Comparison of ENCODE assay signal across 22 cellular contexts in genomic region chr1:149979972-149980548, GRCh38. TPM values are rescaled to one million over a fixed set of nuclear protein-coding genes. Genes with fewer than 3 reads are reported as not detected.
DNase-seq lines count a peak whose midpoint lies in the region; ATAC-seq and TF ChIP-seq lines count a peak whose summit lies in the region.
"Had no signal": no experiment of that assay in that cellular context is flagged by ENCODE, and none has a peak within 500 bp of the region (broad histone marks: within the 10 kb centered on the region; RNA-seq: fewer than 3 reads in every experiment).

No MANE protein-coding gene starts in this region.

- peaks cover 13% of the 10 kb centered on the region for H3K36me3 Mint-ChIP-seq in activated CD8-positive, alpha-beta memory T cell treated with anti-CD3 and anti-CD28 coated beads, Interleukin-2, amount 10 ng/mL, durations not matched to agents 7 days and 5 days

- H3K27ac ChIP-seq in PC-9 (peak overlapping the region; percentile 20; the same call in 1 of the 2 replicates), colonic mucosa (no peak overlapping the region)
- H3K27ac ChIP-seq: breast epithelium had no signal

- POLR2A ChIA-PET in PC-9 (lab: Charles Lee; ENCODE audit: unreplicated experiment): no interaction called here

- no peaks in the 10 kb centered on the region for H3K9me3 ChIP-seq in PC-9 (ENCODE audit: insufficient read depth, low read depth)
- H3K9me3 ChIP-seq in colonic mucosa: no peaks in the 10 kb centered on the region
- H3K9me3 ChIP-seq: BE2C, breast epithelium had no signal

- TF ChIP-seq CTCF in PC-9 (conservative IDR thresholded peaks at IDR 0.05) (no peak), colonic mucosa (IDR thresholded peaks at IDR 0.05) (no peak)

- CTCF ChIA-PET in activated CD8-positive, alpha-beta memory T cell treated with anti-CD3 and anti-CD28 coated beads, Interleukin-2, amount 10 ng/mL, durations not matched to agents 7 days and 5 days (lab: Charles Lee): no interaction called here
- CTCF ChIA-PET in PC-9 (lab: Charles Lee): no interaction called here

- peaks cover 5% of the 10 kb centered on the region; the same call in 1 of the 2 replicates for H3F3A ChIP-seq in PC-9 (ENCODE audit: insufficient read depth, low read depth)

- no peak for DNase-seq in activated CD8-positive, alpha-beta memory T cell treated with anti-CD3 and anti-CD28 coated beads, Interleukin-2, amount 10 ng/mL, durations not matched to agents 7 days and 5 days
- no peak for DNase-seq in activated CD8-positive, alpha-beta memory T cell treated with anti-CD3 and anti-CD28 coated beads, Interleukin-2, amount 50 U/mL, for 48 hours
- DNase-seq in PC-9 (no peak), colonic mucosa (peak; percentile 19), NOMO-1 treated with DMSO at 0.1 percent for 48 hours (lab: John Stamatoyannopoulos, UW; ENCODE audit: unreplicated experiment) (no peak), anterior cingulate cortex (lab: John Stamatoyannopoulos, UW) (no peak)
- no peak for DNase-seq in stimulated activated naive CD8-positive, alpha-beta T cell treated with anti-CD3 and anti-CD28 coated beads, Interleukin-15, Interleukin-2, amounts not matched to agents 100 U/mL and 50 U/mL, for 24 hours
- DNase-seq: activated B cell treated with CpG ODN at 0.5 μM for 24 hours; activated CD4-positive, alpha-beta memory T cell treated with anti-CD3 and anti-CD28 coated beads, Interleukin-2, amount 10 ng/mL, durations not matched to agents 7 days and 5 days; BE2C; Calu3; NCI-H1436; NCI-H2171; NCI-H748 treated with DMSO at 0.1 percent for 48 hours; stimulated activated CD4-positive, alpha-beta T cell treated with anti-CD3 and anti-CD28 coated beads, Interleukin-12 subunit alpha, Interleukin-12 subunit beta, amount 100 ng/mL, for 4 hours; substantia nigra; T-helper 9 cell had no signal

- H3K4me1 Mint-ChIP-seq in activated CD8-positive, alpha-beta memory T cell treated with anti-CD3 and anti-CD28 coated beads, Interleukin-2, amount 10 ng/mL, durations not matched to agents 7 days and 5 days: peaks cover 21% of the 10 kb centered on the region

- no peak overlapping the region for H3K4me3 ChIP-seq in PC-9
- H3K4me3 ChIP-seq in colonic mucosa: no peak overlapping the region
- H3K4me3 ChIP-seq: breast epithelium had no signal

- no peaks in the 10 kb centered on the region for H3K27me3 ChIP-seq in PC-9 (ENCODE audit: insufficient read depth, low read depth)
- no peaks in the 10 kb centered on the region for H3K27me3 ChIP-seq in colonic mucosa
- H3K27me3 ChIP-seq: BE2C, breast epithelium had no signal

- no peak overlapping the region for H2AFZ ChIP-seq in PC-9

- intact Hi-C loops in PC-9 (cut with micrococcal nuclease; ENCODE audit: unreplicated experiment) (no loop called here), colonic mucosa (cut with DNase I) (no loop called here)

- peak overlapping the region; percentile 27 for H3K27ac Mint-ChIP-seq in activated CD8-positive, alpha-beta memory T cell treated with anti-CD3 and anti-CD28 coated beads, Interleukin-2, amount 10 ng/mL, durations not matched to agents 7 days and 5 days
- H3K27ac Mint-ChIP-seq: activated B cell treated with CpG ODN at 0.5 μM for 24 hours; activated CD4-positive, alpha-beta memory T cell treated with anti-CD3 and anti-CD28 coated beads, Interleukin-2, amount 10 ng/mL, durations not matched to agents 7 days and 5 days; activated T-helper 1 cell treated with anti-CD3 and anti-CD28 coated beads, Interleukin-12 subunit alpha, Interleukin-12 subunit beta, Interleukin-2, Interleukin-4 antibody, amounts not matched to agents 30 ng/mL and 10 ng/mL and 1 ng/mL, durations not matched to agents 14 hours and 24 hours and 36 hours; dendritic cell treated with granulocyte-macrophage colony-stimulating factor and Interleukin-4, amounts not matched to agents 40 ng/mL and 50 ng/mL, for 4 days had no signal

- H3K79me2 ChIP-seq in PC-9 (ENCODE audit: low read depth): peaks cover 52% of the 10 kb centered on the region

- H3K4me2 ChIP-seq in PC-9: no peak overlapping the region

- no TSS peak for BruUV-seq in PC-9 (replicated peaks; lab: Mats Ljungman, UMichigan)

- H3K9ac ChIP-seq in colonic mucosa (ENCODE audit: low read depth in 2 of 2, low read length in 2 of 2): no peak overlapping the region

- H3K27me3 Mint-ChIP-seq in activated CD8-positive, alpha-beta memory T cell treated with anti-CD3 and anti-CD28 coated beads, Interleukin-2, amount 10 ng/mL, durations not matched to agents 7 days and 5 days: no peaks in the 10 kb centered on the region
- H3K27me3 Mint-ChIP-seq: activated B cell treated with CpG ODN at 0.5 μM for 24 hours; activated CD4-positive, alpha-beta memory T cell treated with anti-CD3 and anti-CD28 coated beads, Interleukin-2, amount 10 ng/mL, durations not matched to agents 7 days and 5 days had no signal

- no peaks in the 10 kb centered on the region for H3K9me2 ChIP-seq in PC-9 (ENCODE audit: insufficient read depth)

- H3K4me3 Mint-ChIP-seq in activated CD8-positive, alpha-beta memory T cell treated with anti-CD3 and anti-CD28 coated beads, Interleukin-2, amount 10 ng/mL, durations not matched to agents 7 days and 5 days: no peak overlapping the region
- H3K4me3 Mint-ChIP-seq: activated B cell treated with CpG ODN at 0.5 μM for 24 hours; activated CD4-positive, alpha-beta memory T cell treated with anti-CD3 and anti-CD28 coated beads, Interleukin-2, amount 10 ng/mL, durations not matched to agents 7 days and 5 days; activated T-helper 1 cell treated with anti-CD3 and anti-CD28 coated beads, Interleukin-12 subunit alpha, Interleukin-12 subunit beta, Interleukin-2, Interleukin-4 antibody, amounts not matched to agents 30 ng/mL and 10 ng/mL and 1 ng/mL, durations not matched to agents 14 hours and 24 hours and 36 hours; dendritic cell treated with granulocyte-macrophage colony-stimulating factor and Interleukin-4, amounts not matched to agents 40 ng/mL and 50 ng/mL, for 4 days had no signal

- no peak for ATAC-seq in activated CD8-positive, alpha-beta memory T cell treated with anti-CD3 and anti-CD28 coated beads, Interleukin-2, amount 10 ng/mL, durations not matched to agents 7 days and 5 days
- peak; percentile 32 for ATAC-seq in stimulated activated naive CD8-positive, alpha-beta T cell treated with anti-CD3 and anti-CD28 coated beads, Interleukin-15, Interleukin-2, amounts not matched to agents 100 U/mL and 50 U/mL, for 24 hours
- ATAC-seq in HG03457 (IDR thresholded peaks at IDR 0.05; ENCODE audit: unreplicated experiment): no peak
- ATAC-seq: Panc1 had no signal

- H3K9me3 Mint-ChIP-seq in activated CD8-positive, alpha-beta memory T cell treated with anti-CD3 and anti-CD28 coated beads, Interleukin-2, amount 10 ng/mL, durations not matched to agents 7 days and 5 days (ENCODE audit: low read depth): no peaks in the 10 kb centered on the region
- H3K9me3 Mint-ChIP-seq: activated B cell treated with CpG ODN at 0.5 μM for 24 hours; activated CD4-positive, alpha-beta memory T cell treated with anti-CD3 and anti-CD28 coated beads, Interleukin-2, amount 10 ng/mL, durations not matched to agents 7 days and 5 days; activated T-helper 1 cell treated with anti-CD3 and anti-CD28 coated beads, Interleukin-12 subunit alpha, Interleukin-12 subunit beta, Interleukin-2, Interleukin-4 antibody, amounts not matched to agents 30 ng/mL and 10 ng/mL and 1 ng/mL, durations not matched to agents 14 hours and 24 hours and 36 hours; dendritic cell treated with granulocyte-macrophage colony-stimulating factor and Interleukin-4, amounts not matched to agents 40 ng/mL and 50 ng/mL, for 4 days had no signal

- H3K4me1 ChIP-seq in PC-9 (replicated peaks; ENCODE audit: insufficient read depth) (peaks cover 21% of the 10 kb centered on the region), colonic mucosa (no peaks in the 10 kb centered on the region)
- H3K4me1 ChIP-seq: BE2C had no signal

- no peaks in the 10 kb centered on the region; the same call in 1 of the 2 replicates for H4K20me1 ChIP-seq in PC-9 (ENCODE audit: insufficient read depth)

- H3K36me3 ChIP-seq in PC-9 (ENCODE audit: low read depth): peaks cover 6% of the 10 kb centered on the region; the same call in 1 of the 2 replicates
- H3K36me3 ChIP-seq in colonic mucosa: no peaks in the 10 kb centered on the region
- H3K36me3 ChIP-seq: breast epithelium had no signal

RNA-seq across cellular contexts. Expression of gene OTUD7B, which starts 30.5 kb away (rescaled TPM):
- 10 to 100 TPM; 16.4 to 19.7 TPM for total RNA-seq in activated CD8-positive, alpha-beta memory T cell treated with anti-CD3 and anti-CD28 coated beads, Interleukin-2, amount 10 ng/mL, durations not matched to agents 7 days and 5 days
- total RNA-seq in PC-9 (2021) (30.2 and 30.7 TPM in 2 replicates), colonic mucosa (10 to 100 TPM; 33.7 to 38.7 TPM)

RNA-seq across cellular contexts. Expression of gene MTMR11, which starts 43.4 kb away (rescaled TPM):
- total RNA-seq in activated CD8-positive, alpha-beta memory T cell treated with anti-CD3 and anti-CD28 coated beads, Interleukin-2, amount 10 ng/mL, durations not matched to agents 7 days and 5 days: 1 to 10 TPM; 2.0 to 2.9 TPM
- total RNA-seq in PC-9 (2021): 16.0 and 18.2 TPM in 2 replicates
- total RNA-seq in colonic mucosa: 100 to 1,000 TPM; 168 to 188 TPM
- total RNA-seq: activated B cell treated with CpG ODN at 0.5 μM for 24 hours had no signal

RNA-seq across cellular contexts. Expression of gene SF3B4, which starts 52.5 kb away (rescaled TPM):
- 100 to 1,000 TPM in 1 of 2 experiments, 10 to 100 TPM in 1; 79.4 to 109 TPM for total RNA-seq in activated CD8-positive, alpha-beta memory T cell treated with anti-CD3 and anti-CD28 coated beads, Interleukin-2, amount 10 ng/mL, durations not matched to agents 7 days and 5 days
- total RNA-seq in PC-9 (2021) (50.8 and 73.1 TPM in 2 replicates), colonic mucosa (10 to 100 TPM; 42.2 to 66.1 TPM)
